In the genomic region with DNA sequence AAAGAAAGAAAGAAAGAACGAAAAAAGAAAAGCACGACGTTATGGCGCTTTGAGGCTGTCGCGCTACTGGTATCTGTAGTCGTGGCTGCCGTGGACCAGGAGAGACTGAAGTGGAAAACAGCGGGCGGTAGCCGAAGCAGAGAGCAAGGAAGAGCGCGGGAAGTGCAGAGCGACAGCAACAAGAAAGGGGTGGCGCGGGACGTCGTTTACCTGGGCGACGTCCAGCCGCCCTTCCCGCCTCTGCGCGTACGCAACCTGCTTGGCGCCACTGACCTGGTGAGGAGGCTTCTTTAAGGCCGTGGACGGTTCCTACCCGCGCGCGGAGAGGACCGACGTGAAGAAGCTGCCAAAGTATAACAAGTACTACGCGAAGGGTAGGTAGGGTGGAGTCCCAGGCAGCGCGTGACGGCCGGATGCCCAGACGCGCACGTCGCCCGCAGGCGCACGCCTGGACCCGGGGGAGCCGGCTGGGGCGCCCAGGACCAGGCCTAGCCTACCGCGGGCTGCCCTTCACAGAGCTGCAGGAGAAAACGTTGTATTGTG, we compare ENCODE assay signal across 1 cellular context.
TF ChIP-seq lines count a peak whose summit lies in the region.

No MANE protein-coding gene starts in this region.

TF ChIP-seq in WTC11, 78 proteins besides CTCF, POLR2A, EP300 and RAD21 (continued from another document and continues in another):
- TF ChIP-seq ZNF263 (CRISPR knock-in tag; IDR thresholded peaks at IDR 0.05; ENCODE audit: low read depth) (peak; percentile 44; the same call in 1 of the 2 replicates), GTF2I (CRISPR knock-in tag; conservative IDR thresholded peaks at IDR 0.05) (no peak), FOXJ3 (CRISPR knock-in tag; IDR thresholded peaks at IDR 0.05; ENCODE audit: borderline replicate concordance) (no peak), ZNF219 (CRISPR knock-in tag; IDR thresholded peaks at IDR 0.05; ENCODE audit: borderline replicate concordance) (peak; percentile 47; the same call in 1 of the 2 replicates), ZNF317 (CRISPR knock-in tag; IDR thresholded peaks at IDR 0.05; ENCODE audit: borderline replicate concordance, low read depth) (0 out of 2 replicates have a peak, but pooled peaks have one; percentile 38), NFYB (CRISPR knock-in tag; conservative IDR thresholded peaks at IDR 0.05; ENCODE audit: low read depth) (0 out of 2 replicates have a peak, but pooled peaks have one; percentile 16), TP53 (CRISPR knock-in tag; IDR thresholded peaks at IDR 0.05) (no peak), RORB (CRISPR knock-in tag; IDR thresholded peaks at IDR 0.05) (no peak), SMAD4 (CRISPR knock-in tag; IDR thresholded peaks at IDR 0.05) (peak; percentile 73; the same call in 1 of the 2 replicates), EMX1 (CRISPR knock-in tag; IDR thresholded peaks at IDR 0.05) (no peak), RELA (CRISPR knock-in tag; IDR thresholded peaks at IDR 0.05; ENCODE audit: borderline replicate concordance) (no peak), ZNF232 (CRISPR knock-in tag; IDR thresholded peaks at IDR 0.05) (0 out of 2 replicates have a peak, but pooled peaks have one; percentile 24), NR3C1 (CRISPR knock-in tag; conservative IDR thresholded peaks at IDR 0.05; ENCODE audit: low read depth) (no peak), FOXK1 (CRISPR knock-in tag; IDR thresholded peaks at IDR 0.05) (peak; percentile 87), MYBL2 (CRISPR knock-in tag; IDR thresholded peaks at IDR 0.05) (peak; percentile 80; the same call in 1 of the 2 replicates), NFATC4 (CRISPR knock-in tag; IDR thresholded peaks at IDR 0.05) (no peak), FOXP1 (CRISPR knock-in tag; IDR thresholded peaks at IDR 0.05; ENCODE audit: borderline replicate concordance) (peak; percentile 90; the same call in 1 of the 2 replicates), TEAD1 (CRISPR knock-in tag; IDR thresholded peaks at IDR 0.05) (peak; percentile 90), ELF4 (CRISPR knock-in tag; IDR thresholded peaks at IDR 0.05; ENCODE audit: low read depth) (peak; percentile 44; the same call in 1 of the 2 replicates), NFE2L1 (CRISPR knock-in tag; IDR thresholded peaks at IDR 0.05) (peak; percentile 92), ZNF671 (CRISPR knock-in tag; IDR thresholded peaks at IDR 0.05) (no peak), ZNF423 (CRISPR knock-in tag; IDR thresholded peaks at IDR 0.05) (no peak), MXD4 (CRISPR knock-in tag; IDR thresholded peaks at IDR 0.05; ENCODE audit: borderline replicate concordance) (no peak)
- TF ChIP-seq, protein P1, sequence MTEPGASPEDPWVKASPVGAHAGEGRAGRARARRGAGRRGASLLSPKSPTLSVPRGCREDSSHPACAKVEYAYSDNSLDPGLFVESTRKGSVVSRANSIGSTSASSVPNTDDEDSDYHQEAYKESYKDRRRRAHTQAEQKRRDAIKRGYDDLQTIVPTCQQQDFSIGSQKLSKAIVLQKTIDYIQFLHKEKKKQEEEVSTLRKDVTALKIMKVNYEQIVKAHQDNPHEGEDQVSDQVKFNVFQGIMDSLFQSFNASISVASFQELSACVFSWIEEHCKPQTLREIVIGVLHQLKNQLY (CRISPR knock-in tag; IDR thresholded peaks at IDR 0.05) = no peak
- TF ChIP-seq, protein P2, sequence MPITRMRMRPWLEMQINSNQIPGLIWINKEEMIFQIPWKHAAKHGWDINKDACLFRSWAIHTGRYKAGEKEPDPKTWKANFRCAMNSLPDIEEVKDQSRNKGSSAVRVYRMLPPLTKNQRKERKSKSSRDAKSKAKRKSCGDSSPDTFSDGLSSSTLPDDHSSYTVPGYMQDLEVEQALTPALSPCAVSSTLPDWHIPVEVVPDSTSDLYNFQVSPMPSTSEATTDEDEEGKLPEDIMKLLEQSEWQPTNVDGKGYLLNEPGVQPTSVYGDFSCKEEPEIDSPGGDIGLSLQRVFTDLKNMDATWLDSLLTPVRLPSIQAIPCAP (CRISPR knock-in tag; IDR thresholded peaks at IDR 0.05) = peak; percentile 87
- TF ChIP-seq, protein P3, sequence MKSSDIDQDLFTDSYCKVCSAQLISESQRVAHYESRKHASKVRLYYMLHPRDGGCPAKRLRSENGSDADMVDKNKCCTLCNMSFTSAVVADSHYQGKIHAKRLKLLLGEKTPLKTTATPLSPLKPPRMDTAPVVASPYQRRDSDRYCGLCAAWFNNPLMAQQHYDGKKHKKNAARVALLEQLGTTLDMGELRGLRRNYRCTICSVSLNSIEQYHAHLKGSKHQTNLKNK (CRISPR knock-in tag; IDR thresholded peaks at IDR 0.05) = no peak
- TF ChIP-seq, protein P4, sequence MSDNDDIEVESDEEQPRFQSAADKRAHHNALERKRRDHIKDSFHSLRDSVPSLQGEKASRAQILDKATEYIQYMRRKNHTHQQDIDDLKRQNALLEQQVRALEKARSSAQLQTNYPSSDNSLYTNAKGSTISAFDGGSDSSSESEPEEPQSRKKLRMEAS (CRISPR knock-in tag; IDR thresholded peaks at IDR 0.05) = peak; percentile 98
- TF ChIP-seq, protein P5, sequence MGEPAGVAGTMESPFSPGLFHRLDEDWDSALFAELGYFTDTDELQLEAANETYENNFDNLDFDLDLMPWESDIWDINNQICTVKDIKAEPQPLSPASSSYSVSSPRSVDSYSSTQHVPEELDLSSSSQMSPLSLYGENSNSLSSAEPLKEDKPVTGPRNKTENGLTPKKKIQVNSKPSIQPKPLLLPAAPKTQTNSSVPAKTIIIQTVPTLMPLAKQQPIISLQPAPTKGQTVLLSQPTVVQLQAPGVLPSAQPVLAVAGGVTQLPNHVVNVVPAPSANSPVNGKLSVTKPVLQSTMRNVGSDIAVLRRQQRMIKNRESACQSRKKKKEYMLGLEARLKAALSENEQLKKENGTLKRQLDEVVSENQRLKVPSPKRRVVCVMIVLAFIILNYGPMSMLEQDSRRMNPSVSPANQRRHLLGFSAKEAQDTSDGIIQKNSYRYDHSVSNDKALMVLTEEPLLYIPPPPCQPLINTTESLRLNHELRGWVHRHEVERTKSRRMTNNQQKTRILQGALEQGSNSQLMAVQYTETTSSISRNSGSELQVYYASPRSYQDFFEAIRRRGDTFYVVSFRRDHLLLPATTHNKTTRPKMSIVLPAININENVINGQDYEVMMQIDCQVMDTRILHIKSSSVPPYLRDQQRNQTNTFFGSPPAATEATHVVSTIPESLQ (CRISPR knock-in tag; IDR thresholded peaks at IDR 0.05) = no peak
- TF ChIP-seq, protein P6, sequence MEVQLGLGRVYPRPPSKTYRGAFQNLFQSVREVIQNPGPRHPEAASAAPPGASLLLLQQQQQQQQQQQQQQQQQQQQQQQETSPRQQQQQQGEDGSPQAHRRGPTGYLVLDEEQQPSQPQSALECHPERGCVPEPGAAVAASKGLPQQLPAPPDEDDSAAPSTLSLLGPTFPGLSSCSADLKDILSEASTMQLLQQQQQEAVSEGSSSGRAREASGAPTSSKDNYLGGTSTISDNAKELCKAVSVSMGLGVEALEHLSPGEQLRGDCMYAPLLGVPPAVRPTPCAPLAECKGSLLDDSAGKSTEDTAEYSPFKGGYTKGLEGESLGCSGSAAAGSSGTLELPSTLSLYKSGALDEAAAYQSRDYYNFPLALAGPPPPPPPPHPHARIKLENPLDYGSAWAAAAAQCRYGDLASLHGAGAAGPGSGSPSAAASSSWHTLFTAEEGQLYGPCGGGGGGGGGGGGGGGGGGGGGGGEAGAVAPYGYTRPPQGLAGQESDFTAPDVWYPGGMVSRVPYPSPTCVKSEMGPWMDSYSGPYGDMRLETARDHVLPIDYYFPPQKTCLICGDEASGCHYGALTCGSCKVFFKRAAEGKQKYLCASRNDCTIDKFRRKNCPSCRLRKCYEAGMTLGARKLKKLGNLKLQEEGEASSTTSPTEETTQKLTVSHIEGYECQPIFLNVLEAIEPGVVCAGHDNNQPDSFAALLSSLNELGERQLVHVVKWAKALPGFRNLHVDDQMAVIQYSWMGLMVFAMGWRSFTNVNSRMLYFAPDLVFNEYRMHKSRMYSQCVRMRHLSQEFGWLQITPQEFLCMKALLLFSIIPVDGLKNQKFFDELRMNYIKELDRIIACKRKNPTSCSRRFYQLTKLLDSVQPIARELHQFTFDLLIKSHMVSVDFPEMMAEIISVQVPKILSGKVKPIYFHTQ (CRISPR knock-in tag; IDR thresholded peaks at IDR 0.05) = no peak
- TF ChIP-seq, protein P7, sequence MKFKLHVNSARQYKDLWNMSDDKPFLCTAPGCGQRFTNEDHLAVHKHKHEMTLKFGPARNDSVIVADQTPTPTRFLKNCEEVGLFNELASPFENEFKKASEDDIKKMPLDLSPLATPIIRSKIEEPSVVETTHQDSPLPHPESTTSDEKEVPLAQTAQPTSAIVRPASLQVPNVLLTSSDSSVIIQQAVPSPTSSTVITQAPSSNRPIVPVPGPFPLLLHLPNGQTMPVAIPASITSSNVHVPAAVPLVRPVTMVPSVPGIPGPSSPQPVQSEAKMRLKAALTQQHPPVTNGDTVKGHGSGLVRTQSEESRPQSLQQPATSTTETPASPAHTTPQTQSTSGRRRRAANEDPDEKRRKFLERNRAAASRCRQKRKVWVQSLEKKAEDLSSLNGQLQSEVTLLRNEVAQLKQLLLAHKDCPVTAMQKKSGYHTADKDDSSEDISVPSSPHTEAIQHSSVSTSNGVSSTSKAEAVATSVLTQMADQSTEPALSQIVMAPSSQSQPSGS (CRISPR knock-in tag; IDR thresholded peaks at IDR 0.05; ENCODE audit: borderline replicate concordance, low read depth) = no peak
- TF ChIP-seq, protein P8, sequence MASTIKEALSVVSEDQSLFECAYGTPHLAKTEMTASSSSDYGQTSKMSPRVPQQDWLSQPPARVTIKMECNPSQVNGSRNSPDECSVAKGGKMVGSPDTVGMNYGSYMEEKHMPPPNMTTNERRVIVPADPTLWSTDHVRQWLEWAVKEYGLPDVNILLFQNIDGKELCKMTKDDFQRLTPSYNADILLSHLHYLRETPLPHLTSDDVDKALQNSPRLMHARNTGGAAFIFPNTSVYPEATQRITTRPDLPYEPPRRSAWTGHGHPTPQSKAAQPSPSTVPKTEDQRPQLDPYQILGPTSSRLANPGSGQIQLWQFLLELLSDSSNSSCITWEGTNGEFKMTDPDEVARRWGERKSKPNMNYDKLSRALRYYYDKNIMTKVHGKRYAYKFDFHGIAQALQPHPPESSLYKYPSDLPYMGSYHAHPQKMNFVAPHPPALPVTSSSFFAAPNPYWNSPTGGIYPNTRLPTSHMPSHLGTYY (CRISPR knock-in tag; IDR thresholded peaks at IDR 0.05) = no peak
- TF ChIP-seq, protein P9, sequence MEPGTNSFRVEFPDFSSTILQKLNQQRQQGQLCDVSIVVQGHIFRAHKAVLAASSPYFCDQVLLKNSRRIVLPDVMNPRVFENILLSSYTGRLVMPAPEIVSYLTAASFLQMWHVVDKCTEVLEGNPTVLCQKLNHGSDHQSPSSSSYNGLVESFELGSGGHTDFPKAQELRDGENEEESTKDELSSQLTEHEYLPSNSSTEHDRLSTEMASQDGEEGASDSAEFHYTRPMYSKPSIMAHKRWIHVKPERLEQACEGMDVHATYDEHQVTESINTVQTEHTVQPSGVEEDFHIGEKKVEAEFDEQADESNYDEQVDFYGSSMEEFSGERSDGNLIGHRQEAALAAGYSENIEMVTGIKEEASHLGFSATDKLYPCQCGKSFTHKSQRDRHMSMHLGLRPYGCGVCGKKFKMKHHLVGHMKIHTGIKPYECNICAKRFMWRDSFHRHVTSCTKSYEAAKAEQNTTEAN (CRISPR knock-in tag; IDR thresholded peaks at IDR 0.05) = peak; percentile 79; the same call in 1 of the 2 replicates
- TF ChIP-seq, protein P10, sequence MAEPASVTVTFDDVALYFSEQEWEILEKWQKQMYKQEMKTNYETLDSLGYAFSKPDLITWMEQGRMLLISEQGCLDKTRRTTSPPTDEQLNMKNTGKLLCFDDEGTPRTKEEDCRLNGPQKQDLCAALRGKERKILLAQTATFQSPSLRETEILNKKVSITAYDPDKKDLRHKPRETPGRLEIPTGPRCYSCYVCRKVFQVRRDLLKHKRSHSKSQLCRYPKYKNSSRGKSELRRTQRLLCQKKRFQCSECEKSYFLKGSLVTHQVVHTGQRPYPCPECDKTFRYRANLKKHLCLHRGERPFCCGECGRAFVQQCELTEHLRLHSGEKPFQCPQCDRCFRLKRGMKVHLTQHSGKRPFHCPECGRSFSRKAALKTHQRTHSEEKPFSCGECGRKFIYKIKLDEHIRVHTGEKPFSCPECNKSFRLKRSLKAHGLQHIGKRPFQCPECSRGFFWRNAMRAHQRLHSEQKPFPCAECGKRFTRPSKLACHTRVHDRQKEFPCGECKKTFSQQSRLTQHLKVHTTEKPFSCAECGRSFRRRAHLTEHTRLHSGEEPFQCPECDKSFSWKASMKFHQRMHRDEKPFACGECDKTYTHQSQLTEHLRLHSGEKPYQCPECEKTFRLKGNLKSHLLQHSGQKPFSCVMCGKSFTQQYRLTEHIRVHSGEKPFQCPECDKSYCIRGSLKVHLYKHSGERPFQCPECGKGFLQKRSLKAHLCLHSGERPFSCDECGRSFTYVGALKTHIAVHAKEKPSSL (CRISPR knock-in tag; conservative IDR thresholded peaks at IDR 0.05) = no peak
- TF ChIP-seq, protein P11, sequence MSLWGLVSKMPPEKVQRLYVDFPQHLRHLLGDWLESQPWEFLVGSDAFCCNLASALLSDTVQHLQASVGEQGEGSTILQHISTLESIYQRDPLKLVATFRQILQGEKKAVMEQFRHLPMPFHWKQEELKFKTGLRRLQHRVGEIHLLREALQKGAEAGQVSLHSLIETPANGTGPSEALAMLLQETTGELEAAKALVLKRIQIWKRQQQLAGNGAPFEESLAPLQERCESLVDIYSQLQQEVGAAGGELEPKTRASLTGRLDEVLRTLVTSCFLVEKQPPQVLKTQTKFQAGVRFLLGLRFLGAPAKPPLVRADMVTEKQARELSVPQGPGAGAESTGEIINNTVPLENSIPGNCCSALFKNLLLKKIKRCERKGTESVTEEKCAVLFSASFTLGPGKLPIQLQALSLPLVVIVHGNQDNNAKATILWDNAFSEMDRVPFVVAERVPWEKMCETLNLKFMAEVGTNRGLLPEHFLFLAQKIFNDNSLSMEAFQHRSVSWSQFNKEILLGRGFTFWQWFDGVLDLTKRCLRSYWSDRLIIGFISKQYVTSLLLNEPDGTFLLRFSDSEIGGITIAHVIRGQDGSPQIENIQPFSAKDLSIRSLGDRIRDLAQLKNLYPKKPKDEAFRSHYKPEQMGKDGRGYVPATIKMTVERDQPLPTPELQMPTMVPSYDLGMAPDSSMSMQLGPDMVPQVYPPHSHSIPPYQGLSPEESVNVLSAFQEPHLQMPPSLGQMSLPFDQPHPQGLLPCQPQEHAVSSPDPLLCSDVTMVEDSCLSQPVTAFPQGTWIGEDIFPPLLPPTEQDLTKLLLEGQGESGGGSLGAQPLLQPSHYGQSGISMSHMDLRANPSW (CRISPR knock-in tag; conservative IDR thresholded peaks at IDR 0.05; ENCODE audit: low read depth) = no peak
